ENCODE assay signal across 8 cellular contexts in genomic region chr7:99551767-99552463, GRCh38. TPM values are rescaled to one million over a fixed set of nuclear protein-coding genes. Genes with fewer than 3 reads are reported as not detected.
DNase-seq lines count a peak whose midpoint lies in the region; ATAC-seq and TF ChIP-seq lines count a peak whose summit lies in the region.

Gene FAM200A, minus strand, starts transcription at chr7:99552114. Its CDS starts 3,707 bp downstream, at chr7:99548407.

- H3K27me3 Mint-ChIP-seq in Caco-2 (ENCODE audit: insufficient read depth, unreplicated experiment): no peaks in the 10 kb centered on the region

- TF ChIP-seq POLR2A in erythroblast (IDR thresholded peaks at IDR 0.05; ENCODE audit: low read length): peak; percentile 95

- intact Hi-C loops in Caco-2 (cut with micrococcal nuclease; ENCODE audit: unreplicated experiment): loop anchor here (1.0 kb wide), 2 partner anchors 48 to 64 kb away; partner anchors contain the start of genes ZKSCAN5 and ZSCAN25

- peaks cover 7% of the 10 kb centered on the region for H3K4me1 Mint-ChIP-seq in Caco-2 (ENCODE audit: low read depth, unreplicated experiment)

- H3K9me3 ChIP-seq in Caco-2 (no peaks in the 10 kb centered on the region), HUES6 (ENCODE audit: control insufficient read depth, insufficient read depth, low read depth, low read length) (no peaks in the 10 kb centered on the region), OCI-LY3 (ENCODE audit: insufficient read depth, low read length) (no peaks in the 10 kb centered on the region)

- H3K4me3 ChIP-seq in Caco-2 (ENCODE audit: low read depth, low read length) (peak within 1 kb of the TSS; percentile 62), HUES6 (ENCODE audit: low read depth, low read length) (peak within 1 kb of the TSS; percentile 91), OCI-LY3 (ENCODE audit: low read length) (peak within 1 kb of the TSS; percentile 91)

- peak; percentile 95 for ATAC-seq in GM21381 (IDR thresholded peaks at IDR 0.05; ENCODE audit: unreplicated experiment)

- H3K4me1 ChIP-seq in Caco-2 (no peaks in the 10 kb centered on the region), HUES6 (ENCODE audit: control insufficient read depth, insufficient read depth, low read length) (0 out of 2 replicates have a peak, but pooled peaks cover 2% of the 10 kb centered on the region), OCI-LY3 (ENCODE audit: low read length) (peaks cover 11% of the 10 kb centered on the region)

- H3K9ac ChIP-seq in HUES6 (ENCODE audit: low read length) (peak within 1 kb of the TSS; percentile 93), OCI-LY3 (ENCODE audit: low read length) (peak within 1 kb of the TSS; percentile 84)

- peak within 1 kb of the TSS; percentile 83 for H3K4me3 Mint-ChIP-seq in Caco-2 (ENCODE audit: unreplicated experiment)

- H3K79me2 ChIP-seq in OCI-LY3 (ENCODE audit: low read length): peaks cover 28% of the 10 kb centered on the region

- H3K27me3 ChIP-seq in Caco-2 (replicated peaks; ENCODE audit: control insufficient read depth, insufficient read depth, low read length): no peaks in the 10 kb centered on the region
- no peaks in the 10 kb centered on the region for H3K27me3 ChIP-seq in HUES6 (ENCODE audit: control insufficient read depth, insufficient read depth, low read length)
- H3K27me3 ChIP-seq in OCI-LY3 (ENCODE audit: low read depth, low read length): no peaks in the 10 kb centered on the region

- POLR2A ChIA-PET in Caco-2 (lab: Charles Lee): interaction anchor here (0.7 to 1.2 kb wide), 2 partner anchors 47 to 65 kb away, joined by 3 to 4 read pairs; partner anchors contain the start of genes ZKSCAN5 and ZSCAN25

- BruUV-seq in Caco-2 (replicated peaks; lab: Mats Ljungman, UMichigan): no TSS peak

- CTCF ChIA-PET in Caco-2 (lab: Charles Lee): interaction anchor here (1.1 kb wide), 1 partner anchor 29 kb away, joined by 3 read pairs; no protein-coding TSS in a partner anchor

- H3K9me3 Mint-ChIP-seq in Caco-2 (ENCODE audit: unreplicated experiment): no peaks in the 10 kb centered on the region

- H4K20me1 ChIP-seq in OCI-LY3 (ENCODE audit: insufficient read depth, low read length): no peaks in the 10 kb centered on the region

- H3K36me3 Mint-ChIP-seq in Caco-2 (ENCODE audit: insufficient read depth, unreplicated experiment): peaks cover 10% of the 10 kb centered on the region

- H2AFZ ChIP-seq in OCI-LY3 (ENCODE audit: low read depth, low read length): peak within 1 kb of the TSS; percentile 91

- peak; percentile 85 to 87 for DNase-seq in Caco-2
- DNase-seq in activated T-cell treated with anti-CD3 and anti-CD28 coated beads for 48 hours (ENCODE audit: low read depth): peak; percentile 79
- peak; percentile 93 for DNase-seq in erythroblast (lab: John Stamatoyannopoulos, UW)
- peak; percentile 90 for DNase-seq in mucosa of gallbladder (ENCODE audit: low spot score)
- peak; percentile 80 for DNase-seq in stimulated activated CD8-positive, alpha-beta memory T cell treated with anti-CD3 and anti-CD28 coated beads, Interleukin-4, amount 100 ng/mL, for 24 hours (ENCODE audit: low read depth)

- H3K27ac Mint-ChIP-seq in Caco-2 (ENCODE audit: unreplicated experiment): peak within 1 kb of the TSS; percentile 84

- H3K27ac ChIP-seq in HUES6 (ENCODE audit: low read depth, low read length) (peak within 1 kb of the TSS; percentile 44; the same call in 1 of the 2 replicates), OCI-LY3 (ENCODE audit: low read length) (0 out of 2 replicates have a peak within 1 kb of the TSS, but pooled peaks have one; percentile 17)

- TF ChIP-seq CTCF in Caco-2 (IDR thresholded peaks at IDR 0.05; ENCODE audit: insufficient read depth in 1 of 2, low read depth in 1 of 2, low read length in 1 of 2, severe bottlenecking in 1 of 2, unreplicated experiment in 1 of 2) (no peak), OCI-LY3 (IDR thresholded peaks at IDR 0.05; ENCODE audit: low read depth, low read length) (no peak)

- peak within 1 kb of the TSS; percentile 71 for H3K4me2 ChIP-seq in OCI-LY3 (ENCODE audit: low read length)

- H3K36me3 ChIP-seq in Caco-2 (ENCODE audit: control insufficient read depth, insufficient read depth, low read length): no peaks in the 10 kb centered on the region; the same call in 1 of the 2 replicates
- peaks cover 16% of the 10 kb centered on the region for H3K36me3 ChIP-seq in HUES6 (ENCODE audit: control insufficient read depth, insufficient read depth, low read length)
- H3K36me3 ChIP-seq in OCI-LY3 (replicated peaks; ENCODE audit: low read depth, low read length): peaks cover 31% of the 10 kb centered on the region

RNA-seq across cellular contexts. Expression of gene FAM200A, which starts in this region (rescaled TPM):
- total RNA-seq in Caco-2 (2022): 5.2 TPM in 2 replicates
- 7.3 TPM for total RNA-seq in mucosa of gallbladder

Comparison
In these comparisons a context has a peak if more than half of its experiments do, and no peak if none do; other contexts are left out.
1. Peak in every context shown above with its lines: DNase-seq, ATAC-seq, H3K4me3 ChIP-seq and H3K27ac ChIP-seq.